Comparison of ENCODE assay signal across 10 cellular contexts in genomic region chr20:50528804-50529351, GRCh38. TPM values are rescaled to one million over a fixed set of nuclear protein-coding genes. Genes with fewer than 3 reads are reported as not detected.
DNase-seq lines count a peak whose midpoint lies in the region; ATAC-seq and TF ChIP-seq lines count a peak whose summit lies in the region.
"Had no signal": no experiment of that assay in that cellular context is flagged by ENCODE, and none has a peak within 500 bp of the region (broad histone marks: within the 10 kb centered on the region; RNA-seq: fewer than 3 reads in every experiment).

No MANE protein-coding gene starts in this region.

- peaks cover 21% of the 10 kb centered on the region for H3K4me1 Mint-ChIP-seq in T-helper 17 cell

- no peak overlapping the region for H3K27ac Mint-ChIP-seq in T-helper 17 cell

- H3K27me3 ChIP-seq in RWPE2 (ENCODE audit: insufficient read depth, poor library complexity, severe bottlenecking) = no peaks in the 10 kb centered on the region
- no peaks in the 10 kb centered on the region for H3K27me3 ChIP-seq in left lung
- no peaks in the 10 kb centered on the region for H3K27me3 ChIP-seq in Peyer's patch

- no peaks in the 10 kb centered on the region for H3K36me3 Mint-ChIP-seq in T-helper 17 cell (ENCODE audit: low read depth)

- TF ChIP-seq CTCF in GM20000 (IDR thresholded peaks at IDR 0.05; ENCODE audit: extremely low read depth, missing control alignments) (no peak), RWPE2 (IDR thresholded peaks at IDR 0.05; ENCODE audit: poor library complexity, severe bottlenecking) (no peak), left lung (IDR thresholded peaks at IDR 0.05) (no peak), Peyer's patch (IDR thresholded peaks at IDR 0.05) (no peak)

- no peak for TF ChIP-seq POLR2A in Peyer's patch (IDR thresholded peaks at IDR 0.05)

- H3K4me1 ChIP-seq in RWPE2 (ENCODE audit: insufficient read depth, poor library complexity, severe bottlenecking) (peaks cover 37% of the 10 kb centered on the region), left lung (peaks cover 9 to 92% of the 10 kb centered on the region in 2 donors), Peyer's patch (peaks cover 0 to 31% (median 18%) of the 10 kb centered on the region in 4 donors)

- peak overlapping the region; percentile 13 for H3K27ac ChIP-seq in RWPE2 (ENCODE audit: poor library complexity, severe bottlenecking)
- H3K27ac ChIP-seq in left lung = no peak overlapping the region
- H3K27ac ChIP-seq in Peyer's patch = peak overlapping the region in 1 of 4 donors; percentile 64

- intact Hi-C loops in left lung (cut with DNase I) = no loop called here

- H3K27me3 Mint-ChIP-seq in T-helper 17 cell = no peaks in the 10 kb centered on the region
- H3K27me3 Mint-ChIP-seq: brain had no signal

- no peaks in the 10 kb centered on the region for H3K9me3 ChIP-seq in RWPE2 (ENCODE audit: severe bottlenecking)
- H3K9me3 ChIP-seq in left lung = no peaks in the 10 kb centered on the region
- no peaks in the 10 kb centered on the region for H3K9me3 ChIP-seq in Peyer's patch
- H3K9me3 ChIP-seq in T-helper 17 cell (ENCODE audit: control insufficient read depth, low read length, poor library complexity, severe bottlenecking) = no peaks in the 10 kb centered on the region

- DNase-seq in EL = peak; percentile 39
- peak; percentile 29 for DNase-seq in GM20000 (ENCODE audit: low spot score)
- peak; percentile 49 for DNase-seq in RWPE2 (ENCODE audit: low spot score)
- DNase-seq in left lung = no peak
- DNase-seq in Peyer's patch = no peak
- no peak for DNase-seq in putamen (ENCODE audit: low spot score)
- DNase-seq in NCI-H1105 treated with DMSO at 0.1 percent for 48 hours (lab: John Stamatoyannopoulos, UW) = no peak
- no peak for DNase-seq in T-helper 17 cell

- no peak overlapping the region for H3K4me3 Mint-ChIP-seq in T-helper 17 cell
- H3K4me3 Mint-ChIP-seq: brain had no signal

- no peak for ATAC-seq in RWPE2 (ENCODE audit: low read depth)
- ATAC-seq in left lung = peak; percentile 46
- ATAC-seq in T-helper 17 cell = no peak

- H3K36me3 ChIP-seq in RWPE2 (ENCODE audit: low read depth) (peaks cover 66% of the 10 kb centered on the region), left lung (peaks cover 0 to 7% of the 10 kb centered on the region in 2 donors), Peyer's patch (no peaks in the 10 kb centered on the region)

- H3K4me3 ChIP-seq in RWPE2 (ENCODE audit: severe bottlenecking) (no peak overlapping the region), left lung (no peak overlapping the region), Peyer's patch (no peak overlapping the region)
- H3K4me3 ChIP-seq: smooth muscle cell had no signal

RNA-seq across cellular contexts. Expression of gene PTPN1, which starts 18.7 kb away (rescaled TPM):
- 10 to 100 TPM; 70.7 to 98.6 TPM for total RNA-seq in left lung
- total RNA-seq in Peyer's patch = 10 to 100 TPM; 13.8 to 40.4 (median 22.0) TPM
- 10 to 100 TPM; 65.5 to 67.7 TPM for total RNA-seq in T-helper 17 cell

Comparison
In these comparisons a context has a peak if more than half of its experiments do, and no peak if none do; other contexts are left out.
1. DNase-seq: peak in EL (single experiment), GM20000 (single experiment) and RWPE2 (single experiment); none in left lung (0 of 2), Peyer's patch (0 of 3), putamen (single experiment), NCI-H1105 treated with DMSO at 0.1 percent for 48 hours (single experiment) and T-helper 17 cell (0 of 3).